Comparison of ENCODE assay signal across 20 cellular contexts in the genomic region with DNA sequence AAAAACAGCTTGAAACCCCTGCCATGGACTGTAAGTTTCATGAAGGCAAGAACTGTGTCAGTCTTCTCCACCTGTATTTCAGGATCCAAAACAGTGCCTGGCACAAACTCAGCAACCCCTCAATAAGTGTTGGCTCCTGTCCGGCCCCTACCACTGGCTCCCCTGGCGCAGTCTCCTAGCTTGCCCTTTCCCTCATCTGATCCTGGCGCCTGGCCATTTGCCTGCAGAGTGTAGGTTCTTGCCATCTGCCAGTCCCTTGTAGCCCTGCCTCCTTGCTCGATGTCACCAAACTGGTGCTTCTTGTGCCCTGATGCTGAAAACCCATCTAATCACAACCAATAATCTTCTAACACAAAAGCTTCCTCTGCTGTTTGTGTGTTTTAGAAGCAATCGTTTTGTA.
"Had no signal": no experiment of that assay in that cellular context is flagged by ENCODE, and none has a peak within 500 bp of the region (broad histone marks: within the 10 kb centered on the region; RNA-seq: fewer than 3 reads in every experiment).

No MANE protein-coding gene starts in this region.

- DNase-seq: activated CD4-positive, alpha-beta T cell treated with anti-CD3 and anti-CD28 coated beads, Interleukin-2, amount 50 U/mL, for 4 hours; activated effector memory CD4-positive, alpha-beta T cell treated with anti-CD3 and anti-CD28 coated beads, Interleukin-2, amount 50 U/mL, for 16 hours; activated naive CD4-positive, alpha-beta T cell treated with anti-CD3 and anti-CD28 coated beads, Interleukin-2, amount 50 U/mL, for 16 hours; activated T-cell treated with anti-CD3 and anti-CD28 coated beads, Interleukin-2, amount 50 U/mL, for 72 hours; effector CD8-positive, alpha-beta T cell; gastrocnemius medialis; immature natural killer cell; kidney glomerular epithelial cell; mesendoderm; naive thymus-derived CD4-positive, alpha-beta T cell; stimulated activated CD4-positive, alpha-beta T cell treated with anti-CD3 and anti-CD28 coated beads, Interleukin-4, amount 100 ng/mL, for 24 hours; stomach; T-helper 2 cell; trophoblast cell had no signal

- H3K27ac ChIP-seq: breast epithelium, gastrocnemius medialis, heart right ventricle, pancreas, stomach had no signal

- ATAC-seq: activated T-cell treated with anti-CD3 and anti-CD28 coated beads, Interleukin-2, amount 50 U/mL, for 72 hours; esophagus mucosa; gastrocnemius medialis; heart right ventricle; naive thymus-derived CD4-positive, alpha-beta T cell; pancreas; sciatic nerve; stimulated activated effector memory CD8-positive, alpha-beta T cell treated with anti-CD3 and anti-CD28 coated beads, Interleukin-12 subunit alpha, Interleukin-12 subunit beta, amount 100 ng/mL, for 72 hours had no signal
